28 cellular contexts compared by ENCODE assay signal in the genomic region with DNA sequence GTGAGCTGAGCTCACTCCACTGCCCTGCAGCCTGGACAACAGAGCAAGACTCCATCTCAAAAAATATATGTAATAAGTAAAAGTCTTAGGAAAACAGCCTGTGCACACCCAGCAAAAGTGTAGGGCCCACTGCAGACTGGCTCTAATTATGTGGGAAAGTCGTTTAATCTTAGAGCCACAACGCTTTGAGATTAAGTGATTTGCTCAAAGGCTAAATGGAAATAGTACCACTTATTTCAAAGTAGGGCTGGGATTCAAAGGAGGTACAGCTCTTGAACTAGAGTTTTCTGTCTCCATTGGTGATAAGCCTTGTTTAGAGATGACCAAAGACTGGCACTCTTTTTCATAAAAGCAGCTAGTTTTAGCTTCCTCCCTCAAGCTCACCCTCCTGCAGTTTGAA. TPM values are rescaled to one million over a fixed set of nuclear protein-coding genes. Genes with fewer than 3 reads are reported as not detected.
DNase-seq lines count a peak whose midpoint lies in the region; ATAC-seq and TF ChIP-seq lines count a peak whose summit lies in the region.
"Had no signal": no experiment of that assay in that cellular context is flagged by ENCODE, and none has a peak within 500 bp of the region (broad histone marks: within the 10 kb centered on the region; RNA-seq: fewer than 3 reads in every experiment).

No MANE protein-coding gene starts in this region.

- H3K27me3 ChIP-seq in neutrophil: no peaks in the 10 kb centered on the region

- no peaks in the 10 kb centered on the region for H3K36me3 ChIP-seq in neutrophil
- H3K36me3 ChIP-seq: gastrocnemius medialis had no signal

- intact Hi-C loops in lower leg skin (cut with DNase I; ENCODE audit: low total_unique reads): no loop called here

- DNase-seq in DMS53 (lab: John Stamatoyannopoulos, UW) (peak; percentile 29), DMS53 treated with DMSO at 0.1 percent for 48 hours (lab: John Stamatoyannopoulos, UW; ENCODE audit: unreplicated experiment) (no peak), epithelial cell of prostate (ENCODE audit: low read depth, low spot score) (no peak), NCI-H146 treated with DMSO at 0.1 percent for 48 hours (lab: John Stamatoyannopoulos, UW; ENCODE audit: unreplicated experiment) (no peak), CD1c-positive myeloid dendritic cell (ENCODE audit: extremely low spot score) (no peak), lower leg skin (ENCODE audit: low spot score in 2 of 2) (no peak)
- DNase-seq: activated CD4-positive, alpha-beta T cell treated with anti-CD3 and anti-CD28 coated beads for 36 hours; activated CD8-positive, alpha-beta memory T cell treated with anti-CD3 and anti-CD28 coated beads for 24 hours; activated gamma-delta T cell treated with Interleukin-2 at 50 U/mL for 16 hours; CD4-positive, CD25-positive, alpha-beta regulatory T cell; effector CD8-positive, alpha-beta T cell; EL; gastrocnemius medialis; hippocampal formation; KG1; midbrain; MM.1S; natural killer cell; NCI-H1417; NCI-H2107; NCI-H446 treated with DMSO at 0.1 percent for 48 hours; retina; SHP77; small intestine had no signal

- ATAC-seq in HG03135 (IDR thresholded peaks at IDR 0.05; ENCODE audit: unreplicated experiment): no peak
- ATAC-seq: gastrocnemius medialis, left lobe of liver, natural killer cell had no signal

- H3K9me3 ChIP-seq in neutrophil: no peaks in the 10 kb centered on the region
- H3K9me3 ChIP-seq: gastrocnemius medialis had no signal

- no peak for TF ChIP-seq CTCF in neutrophil (IDR thresholded peaks at IDR 0.05)
- TF ChIP-seq CTCF in lower leg skin (IDR thresholded peaks at IDR 0.05): no peak

- 43 to 65% methylated on average over 2 of the region's 2 CpGs for WGBS in lower leg skin, 2 donors

- peak overlapping the region; percentile 98 for H3K27ac ChIP-seq in epithelial cell of prostate
- peak overlapping the region; percentile 79 for H3K27ac ChIP-seq in neutrophil
- H3K27ac ChIP-seq: 22Rv1, gastrocnemius medialis had no signal

- H3K4me3 ChIP-seq in neutrophil (ENCODE audit: low read depth in 1 of 2, low read length in 1 of 2): peak overlapping the region in 1 of 2 experiments; percentile 92
- no peak overlapping the region for H3K4me3 ChIP-seq in lower leg skin (ENCODE audit: low read depth, poor library complexity, severe bottlenecking)
- H3K4me3 ChIP-seq: gastrocnemius medialis had no signal

- H3K4me1 ChIP-seq in neutrophil (ENCODE audit: control insufficient read depth in 1 of 2, insufficient read depth in 1 of 2, low read depth in 1 of 2, low read length in 1 of 2): peaks cover 73 to 75% of the 10 kb centered on the region in 2 experiments
- H3K4me1 ChIP-seq: gastrocnemius medialis had no signal

- no peak for TF ChIP-seq POLR2A in lower leg skin (IDR thresholded peaks at IDR 0.05)

RNA-seq across cellular contexts. Expression of a gene that starts 2.2 kb away (rescaled TPM):
- total RNA-seq in lower leg skin: 1,000 to 10,000 TPM in 1 of 4 donors, 100 to 1,000 TPM in 3; 672 to 1,075 (median 946) TPM
- total RNA-seq: CD4-positive, CD25-positive, alpha-beta regulatory T cell had no signal

RNA-seq across cellular contexts. Expression of a gene that starts 28.3 kb away (rescaled TPM):
- 10 to 100 TPM; 14.3 to 25.2 (median 20.0) TPM for total RNA-seq in lower leg skin
